15 cellular contexts compared by ENCODE assay signal in the genomic region with DNA sequence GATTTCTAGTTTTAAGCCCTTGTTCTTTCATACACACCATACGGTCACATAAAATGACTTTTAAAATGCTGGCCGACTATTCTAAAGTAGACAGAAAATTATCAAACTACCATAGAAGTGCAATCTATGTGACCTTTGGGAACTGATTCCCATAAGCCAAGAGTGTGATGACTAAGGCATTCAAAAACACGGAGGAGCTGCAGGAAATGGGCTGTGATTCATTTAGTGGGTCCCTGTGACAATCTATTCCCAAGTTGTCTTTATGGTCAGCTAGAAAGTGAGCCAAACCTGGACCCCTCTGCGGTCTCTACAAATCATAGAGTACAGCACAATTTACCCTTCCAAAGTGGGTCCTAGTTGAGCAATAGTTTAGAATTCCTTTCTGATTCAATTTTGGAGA.
DNase-seq lines count a peak whose midpoint lies in the region; ATAC-seq, FAIRE-seq and TF ChIP-seq lines count a peak whose summit lies in the region.
"Had no signal": no experiment of that assay in that cellular context is flagged by ENCODE, and none has a peak within 500 bp of the region (broad histone marks: within the 10 kb centered on the region; RNA-seq: fewer than 3 reads in every experiment).

No MANE protein-coding gene starts in this region.

- ATAC-seq in K562 (no peak), memory B cell (ENCODE audit: low read depth) (no peak), GM21447 (IDR thresholded peaks at IDR 0.05; ENCODE audit: unreplicated experiment) (no peak)
- ATAC-seq: body of pancreas had no signal

- no peak overlapping the region for H3K9ac ChIP-seq in K562 (ENCODE audit: insufficient read depth in 1 of 2, low read depth in 2 of 2, low read length in 2 of 2)
- H3K9ac ChIP-seq: BLaER1 had no signal

- no peak overlapping the region for H3K4me3 Mint-ChIP-seq in memory B cell
- H3K4me3 Mint-ChIP-seq: T-helper 1 cell treated with Interleukin-12 subunit alpha and Interleukin-12 subunit beta and Interleukin-4 antibody, amounts not matched to agents 30 μg/mL and 1 μg/mL, for 36 hours had no signal

- POLR2A ChIA-PET in K562 (lab: Yijun Ruan, JAX): no interaction called here

- no TSS peak for BruUV-seq in K562 (replicated peaks; lab: Mats Ljungman, UMichigan)

- no peak overlapping the region for H3K4me2 ChIP-seq in K562 (ENCODE audit: insufficient read depth, low read length)
- H3K4me2 ChIP-seq: BLaER1 had no signal

- peak overlapping the region; percentile 64 for H3K27ac Mint-ChIP-seq in memory B cell

- H3K27me3 Mint-ChIP-seq in memory B cell: peaks cover 2% of the 10 kb centered on the region

- peaks cover 5 to 8% of the 10 kb centered on the region in 2 experiments; a peak in 3 of 5 replicates for H3K4me1 ChIP-seq in K562 (replicated peaks in 1 of 2; ENCODE audit: control insufficient read depth in 2 of 2, insufficient read depth in 2 of 2, low read length in 2 of 2)
- H3K4me1 ChIP-seq: BLaER1, body of pancreas, Peyer's patch had no signal

- H3K27me3 ChIP-seq in K562 (ENCODE audit: control insufficient read depth in 2 of 2, insufficient read depth in 2 of 2, low read length in 2 of 2) (no peaks in the 10 kb centered on the region), WERI-Rb-1 (ENCODE audit: insufficient read depth, low read depth, severe bottlenecking) (no peaks in the 10 kb centered on the region)
- H3K27me3 ChIP-seq: BLaER1, body of pancreas, Peyer's patch had no signal

- H3K9me3 ChIP-seq in K562 (replicated peaks; ENCODE audit: control insufficient read depth, insufficient read depth, low read depth, low read length) (no peaks in the 10 kb centered on the region), WERI-Rb-1 (ENCODE audit: severe bottlenecking) (no peaks in the 10 kb centered on the region)
- H3K9me3 ChIP-seq: BLaER1, body of pancreas, Peyer's patch had no signal

- no peaks in the 10 kb centered on the region for H3K79me2 ChIP-seq in K562 (ENCODE audit: control insufficient read depth, insufficient read depth, low read length)

- in situ Hi-C loops in K562 (cut with MboI): no loop called here

- peaks cover 5% of the 10 kb centered on the region for H3K4me1 Mint-ChIP-seq in memory B cell

- no peaks in the 10 kb centered on the region for H3K36me3 Mint-ChIP-seq in memory B cell

- H3K9me3 Mint-ChIP-seq in memory B cell: no peaks in the 10 kb centered on the region

- no peak for TF ChIP-seq POLR2A in K562 (conservative IDR thresholded peaks at IDR 0.05)

- DNase-seq in AG10803 (ENCODE audit: low read depth) (peak; percentile 44), HTR-8/SVneo (ENCODE audit: insufficient read length, low spot score) (no peak), K562 (ENCODE audit: extremely low read depth in 1 of 4, low spot score in 3 of 4) (no peak), memory B cell (ENCODE audit: low spot score in 2 of 2) (no peak), putamen (ENCODE audit: low spot score) (no peak), NCI-H524 (lab: John Stamatoyannopoulos, UW) (no peak), WERI-Rb-1 (no peak)
- DNase-seq: body of pancreas; DMS79 treated with DMSO at 0.1 percent for 48 hours; effector CD8-positive, alpha-beta T cell; NCI-H187 treated with DMSO at 0.1 percent for 48 hours; Peyer's patch had no signal

- H3K4me3 ChIP-seq in AG10803 (ENCODE audit: low read length) (no peak overlapping the region), K562 (no peak overlapping the region), WERI-Rb-1 (ENCODE audit: low read depth, low read length) (no peak overlapping the region)
- H3K4me3 ChIP-seq: BLaER1, body of pancreas, Peyer's patch had no signal

- intact Hi-C loops in K562 (cut with micrococcal nuclease): loop anchor here (5.0 to 10.0 kb wide), 2 partner anchors 116 to 433 kb away; no protein-coding TSS in a partner anchor

- H3K36me3 ChIP-seq in K562 (ENCODE audit: control insufficient read depth, insufficient read depth, low read length) (no peaks in the 10 kb centered on the region), WERI-Rb-1 (no peaks in the 10 kb centered on the region)
- H3K36me3 ChIP-seq: BLaER1, Peyer's patch had no signal

- WGBS in K562 (ENCODE audit: insufficient coverage, low coverage, missing lambda C conversion rate): 43% methylated on average over 4 of the region's 4 CpGs

- H3K9me1 ChIP-seq in K562 (ENCODE audit: control insufficient read depth, insufficient read depth, low read length): no peaks in the 10 kb centered on the region

- no peak for TF ChIP-seq EP300 in K562 (IDR thresholded peaks at IDR 0.05; ENCODE audit: low read length)

- H2AFZ ChIP-seq in K562 (ENCODE audit: low read depth, low read length): no peak overlapping the region

- no peak for TF ChIP-seq CTCF in AG10803 (conservative IDR thresholded peaks at IDR 0.05; ENCODE audit: low read length)
- no peak for TF ChIP-seq CTCF in K562 (IDR thresholded peaks at IDR 0.05 in 2 of 3, conservative IDR thresholded peaks at IDR 0.05 in 1 of 3; ENCODE audit: insufficient read depth in 2 of 3, low read depth in 1 of 3, low read length in 3 of 3)
- TF ChIP-seq CTCF in WERI-Rb-1 (IDR thresholded peaks at IDR 0.05; ENCODE audit: low read depth, low read length): no peak

- H4K20me1 ChIP-seq in K562 (replicated peaks; ENCODE audit: control insufficient read depth, insufficient read depth, low read length): no peaks in the 10 kb centered on the region
- H4K20me1 ChIP-seq: BLaER1 had no signal

- FAIRE-seq in HTR-8/SVneo (lab: Jason Lieb, UNC): peak; percentile 4
- FAIRE-seq in K562 (lab: Jason Lieb, UNC): no peak

- CTCF ChIA-PET in K562 (lab: Yijun Ruan, JAX; ENCODE audit: low intra/inter-chr PET ratio): no interaction called here

- H3K27ac ChIP-seq in K562 (ENCODE audit: extremely low read depth, low read depth, low read length) (no peak overlapping the region), WERI-Rb-1 (no peak overlapping the region)
- H3K27ac ChIP-seq: BLaER1, body of pancreas, Peyer's patch had no signal

- TF ChIP-seq RAD21 in K562 (CRISPR knock-in tag; conservative IDR thresholded peaks at IDR 0.05 in 1 of 2, IDR thresholded peaks at IDR 0.05 in 1 of 2): no peak

TF ChIP-seq in K562, 482 proteins besides CTCF, POLR2A, EP300 and RAD21 (continues in another document):
- TF ChIP-seq, protein P1, sequence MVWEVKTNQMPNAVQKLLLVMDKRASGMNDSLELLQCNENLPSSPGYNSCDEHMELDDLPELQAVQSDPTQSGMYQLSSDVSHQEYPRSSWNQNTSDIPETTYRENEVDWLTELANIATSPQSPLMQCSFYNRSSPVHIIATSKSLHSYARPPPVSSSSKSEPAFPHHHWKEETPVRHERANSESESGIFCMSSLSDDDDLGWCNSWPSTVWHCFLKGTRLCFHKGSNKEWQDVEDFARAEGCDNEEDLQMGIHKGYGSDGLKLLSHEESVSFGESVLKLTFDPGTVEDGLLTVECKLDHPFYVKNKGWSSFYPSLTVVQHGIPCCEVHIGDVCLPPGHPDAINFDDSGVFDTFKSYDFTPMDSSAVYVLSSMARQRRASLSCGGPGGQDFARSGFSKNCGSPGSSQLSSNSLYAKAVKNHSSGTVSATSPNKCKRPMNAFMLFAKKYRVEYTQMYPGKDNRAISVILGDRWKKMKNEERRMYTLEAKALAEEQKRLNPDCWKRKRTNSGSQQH (CRISPR knock-in tag; IDR thresholded peaks at IDR 0.05): no peak
- TF ChIP-seq FOSL1 (tag; conservative IDR thresholded peaks at IDR 0.05) (peak; percentile 14; the same call in 1 of the 2 replicates), DDX20 (tag; IDR thresholded peaks at IDR 0.05; ENCODE audit: low read depth) (no peak), ZBTB8A (IDR thresholded peaks at IDR 0.05; ENCODE audit: partially characterized antibody) (no peak), POLR2AphosphoS5 (IDR thresholded peaks at IDR 0.05; ENCODE audit: control insufficient read depth, insufficient read depth, low read depth, low read length) (no peak), NFE2 (IDR thresholded peaks at IDR 0.05; ENCODE audit: low read depth) (0 out of 2 replicates have a peak, but pooled peaks have one; percentile 10), CEBPB (tag; IDR thresholded peaks at IDR 0.05) (no peak), NR4A1 (CRISPR knock-in tag; IDR thresholded peaks at IDR 0.05) (no peak), NR4A1 (tag; IDR thresholded peaks at IDR 0.05) (no peak), KDM1A (IDR thresholded peaks at IDR 0.05) (peak; percentile 47 to 65; a peak in 2 of 4 replicates), ZFX (CRISPR knock-in tag; IDR thresholded peaks at IDR 0.05) (no peak), NFE2L1 (tag; IDR thresholded peaks at IDR 0.05; ENCODE audit: borderline replicate concordance, low read depth) (no peak), ZC3H4 (CRISPR knock-in tag; IDR thresholded peaks at IDR 0.05; ENCODE audit: borderline replicate concordance) (no peak), ZNF253 (CRISPR knock-in tag; conservative IDR thresholded peaks at IDR 0.05) (no peak)
- TF ChIP-seq, protein P2, sequence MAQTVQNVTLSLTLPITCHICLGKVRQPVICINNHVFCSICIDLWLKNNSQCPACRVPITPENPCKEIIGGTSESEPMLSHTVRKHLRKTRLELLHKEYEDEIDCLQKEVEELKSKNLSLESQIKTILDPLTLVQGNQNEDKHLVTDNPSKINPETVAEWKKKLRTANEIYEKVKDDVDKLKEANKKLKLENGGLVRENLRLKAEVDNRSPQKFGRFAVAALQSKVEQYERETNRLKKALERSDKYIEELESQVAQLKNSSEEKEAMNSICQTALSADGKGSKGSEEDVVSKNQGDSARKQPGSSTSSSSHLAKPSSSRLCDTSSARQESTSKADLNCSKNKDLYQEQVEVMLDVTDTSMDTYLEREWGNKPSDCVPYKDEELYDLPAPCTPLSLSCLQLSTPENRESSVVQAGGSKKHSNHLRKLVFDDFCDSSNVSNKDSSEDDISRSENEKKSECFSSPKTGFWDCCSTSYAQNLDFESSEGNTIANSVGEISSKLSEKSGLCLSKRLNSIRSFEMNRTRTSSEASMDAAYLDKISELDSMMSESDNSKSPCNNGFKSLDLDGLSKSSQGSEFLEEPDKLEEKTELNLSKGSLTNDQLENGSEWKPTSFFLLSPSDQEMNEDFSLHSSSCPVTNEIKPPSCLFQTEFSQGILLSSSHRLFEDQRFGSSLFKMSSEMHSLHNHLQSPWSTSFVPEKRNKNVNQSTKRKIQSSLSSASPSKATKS (CRISPR knock-in tag; IDR thresholded peaks at IDR 0.05): no peak
- TF ChIP-seq, protein P3, sequence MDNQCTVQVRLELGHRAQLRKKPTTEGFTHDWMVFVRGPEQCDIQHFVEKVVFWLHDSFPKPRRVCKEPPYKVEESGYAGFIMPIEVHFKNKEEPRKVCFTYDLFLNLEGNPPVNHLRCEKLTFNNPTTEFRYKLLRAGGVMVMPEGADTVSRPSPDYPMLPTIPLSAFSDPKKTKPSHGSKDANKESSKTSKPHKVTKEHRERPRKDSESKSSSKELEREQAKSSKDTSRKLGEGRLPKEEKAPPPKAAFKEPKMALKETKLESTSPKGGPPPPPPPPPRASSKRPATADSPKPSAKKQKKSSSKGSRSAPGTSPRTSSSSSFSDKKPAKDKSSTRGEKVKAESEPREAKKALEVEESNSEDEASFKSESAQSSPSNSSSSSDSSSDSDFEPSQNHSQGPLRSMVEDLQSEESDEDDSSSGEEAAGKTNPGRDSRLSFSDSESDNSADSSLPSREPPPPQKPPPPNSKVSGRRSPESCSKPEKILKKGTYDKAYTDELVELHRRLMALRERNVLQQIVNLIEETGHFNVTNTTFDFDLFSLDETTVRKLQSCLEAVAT (IDR thresholded peaks at IDR 0.05): no peak
